Comparison of ENCODE assay signal across 25 cellular contexts in the genomic region with DNA sequence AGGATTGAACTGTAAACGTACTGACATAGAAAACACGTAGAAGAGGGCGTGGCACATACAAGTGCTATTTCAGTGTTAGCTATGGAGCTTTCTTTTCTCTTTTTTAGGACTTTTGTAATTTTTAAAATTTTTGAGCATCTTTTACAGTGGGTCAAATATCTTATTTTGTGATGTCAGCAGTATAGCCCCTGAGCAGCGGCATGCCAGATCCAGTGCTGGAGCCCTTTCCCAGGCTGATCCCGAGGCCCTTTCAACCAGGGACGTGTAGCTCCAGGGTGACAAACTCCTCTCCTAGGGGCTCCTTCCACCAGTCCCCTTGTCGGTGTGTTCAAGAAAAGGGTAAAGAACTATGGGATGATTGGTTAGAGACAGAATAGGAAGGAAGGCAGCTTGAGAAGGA.
DNase-seq lines count a peak whose midpoint lies in the region; ATAC-seq, FAIRE-seq and TF ChIP-seq lines count a peak whose summit lies in the region.
"Had no signal": no experiment of that assay in that cellular context is flagged by ENCODE, and none has a peak within 500 bp of the region (broad histone marks: within the 10 kb centered on the region; RNA-seq: fewer than 3 reads in every experiment).

No MANE protein-coding gene starts in this region.

- POLR2A ChIA-PET in HepG2 (lab: Yijun Ruan, JAX), result no interaction called here

- no peak overlapping the region for H3K4ac ChIP-seq in neuronal stem cell (ENCODE audit: low read length)

- DNase-seq in HepG2 (ENCODE audit: low spot score), result no peak
- no peak for DNase-seq in right lobe of liver
- no peak for DNase-seq in neuronal stem cell (ENCODE audit: low spot score)
- no peak for DNase-seq in iPS-NIHi11 (ENCODE audit: low spot score)
- DNase-seq: 8988T; ACHN; BE2C; C1 segment of cervical spinal cord; CD4-positive, alpha-beta memory T cell; CD4-positive, CD25-positive, alpha-beta regulatory T cell; CD8-positive, alpha-beta memory T cell; COR-L47; DMS 273 treated with DMSO at 0.1 percent for 48 hours; DMS153; DMS53; DMS79; DND-41; EL; GDM1 had no signal

- no peak overlapping the region for H3K9ac ChIP-seq in HepG2 (ENCODE audit: insufficient read depth, low read depth, low read length)
- no peak overlapping the region for H3K9ac ChIP-seq in neuronal stem cell (ENCODE audit: low read depth, low read length, poor library complexity)
- H3K9ac ChIP-seq: BLaER1 had no signal

- H3K4me2 ChIP-seq in HepG2 (ENCODE audit: low read depth, low read length), result no peak overlapping the region
- no peak overlapping the region for H3K4me2 ChIP-seq in neuronal stem cell (ENCODE audit: insufficient read depth, low read length, poor library complexity, severe bottlenecking)
- H3K4me2 ChIP-seq: BLaER1 had no signal

- no peak overlapping the region for H2AK5ac ChIP-seq in neuronal stem cell (ENCODE audit: low read depth, low read length)

- H3K4me3 ChIP-seq in HepG2 (replicated peaks in 1 of 3; ENCODE audit: insufficient read depth in 1 of 3, low read depth in 2 of 3, low read length in 3 of 3), result no peak overlapping the region
- no peak overlapping the region for H3K4me3 ChIP-seq in right lobe of liver
- H3K4me3 ChIP-seq in neuronal stem cell (ENCODE audit: low read length in 2 of 2), result no peak overlapping the region
- H3K4me3 ChIP-seq: BLaER1, GM12878 had no signal

- no peak overlapping the region for H2AFZ ChIP-seq in HepG2 (ENCODE audit: low read length)
- H2AFZ ChIP-seq in neuronal stem cell (ENCODE audit: low read length), result no peak overlapping the region

- intact Hi-C loops in HepG2 (cut with micrococcal nuclease; ENCODE audit: unreplicated experiment) (no loop called here), right lobe of liver (cut with DNase I) (no loop called here)

- no peak overlapping the region for H3K23ac ChIP-seq in neuronal stem cell (ENCODE audit: low read depth, low read length, poor library complexity)

- TF ChIP-seq POLR2A in HepG2 (IDR thresholded peaks at IDR 0.05; ENCODE audit: insufficient read depth in 1 of 2, low read depth in 2 of 2, low read length in 2 of 2) (no peak), right lobe of liver (IDR thresholded peaks at IDR 0.05) (no peak)

- no peaks in the 10 kb centered on the region for H3K79me1 ChIP-seq in neuronal stem cell (ENCODE audit: low read depth, low read length)

- FAIRE-seq in HepG2 (lab: Jason Lieb, UNC), result no peak
- FAIRE-seq: A204.1, GM12878, GM12892, GM18507 had no signal

- H3K18ac ChIP-seq in neuronal stem cell (ENCODE audit: low read length), result no peak overlapping the region

- no peak overlapping the region for H2BK12ac ChIP-seq in neuronal stem cell (ENCODE audit: low read length)

- CTCF ChIA-PET in HepG2 (lab: Yijun Ruan, JAX; ENCODE audit: low intra/inter-chr PET ratio, low total read pairs), result no interaction called here

- no peaks in the 10 kb centered on the region for H4K20me1 ChIP-seq in HepG2 (ENCODE audit: insufficient read depth, low read length)
- H4K20me1 ChIP-seq: BLaER1 had no signal

- WGBS in HepG2 (ENCODE audit: low lambda C conversion rate), result 12% methylated on average over 7 of the region's 7 CpGs
- 51% methylated on average over 7 of the region's 7 CpGs for WGBS in right lobe of liver (ENCODE audit: insufficient coverage, low coverage, low lambda C conversion rate, missing lambda C conversion rate)
- no CpG with 5 or more reads among the region's 7 CpGs for WGBS in neuronal stem cell (ENCODE audit: extremely low coverage in 2 of 2, insufficient read length in 2 of 2, insufficient replicate concordance in 1 of 2), 2 donors

- TF ChIP-seq CTCF in HepG2 (CRISPR knock-in tag; IDR thresholded peaks at IDR 0.05) (no peak), right lobe of liver (IDR thresholded peaks at IDR 0.05) (no peak)

- no peaks in the 10 kb centered on the region for H3K79me2 ChIP-seq in HepG2 (ENCODE audit: insufficient read depth, low read length)

- in situ Hi-C loops in HepG2 (cut with HindIII; ENCODE audit: extremely low pct_ligation_motif_present, low pct_unique_long_range_greater_than_20kb), result loop anchor here (25.0 kb wide), 1 partner anchor 285 kb away; no protein-coding TSS in a partner anchor

- H2BK120ac ChIP-seq in neuronal stem cell (ENCODE audit: low read depth, low read length), result no peak overlapping the region

- H3K27ac ChIP-seq in HepG2 (ENCODE audit: extremely low read length, insufficient read depth, low read length) (no peak overlapping the region), right lobe of liver (no peak overlapping the region), neuronal stem cell (replicated peaks; ENCODE audit: low read length) (no peak overlapping the region)
- H3K27ac ChIP-seq: BLaER1 had no signal

- no TSS peak for BruUV-seq in HepG2 (replicated peaks; lab: Mats Ljungman, UMichigan)

- TF ChIP-seq RAD21 in HepG2 (CRISPR knock-in tag; IDR thresholded peaks at IDR 0.05), result no peak

- H2BK15ac ChIP-seq in neuronal stem cell (ENCODE audit: low read length), result no peak overlapping the region

- peak overlapping the region; percentile 39 for H3K14ac ChIP-seq in neuronal stem cell (ENCODE audit: low read length)

- no peaks in the 10 kb centered on the region for H3K36me3 ChIP-seq in HepG2 (replicated peaks in 1 of 2; ENCODE audit: control insufficient read depth in 1 of 2, insufficient read depth in 2 of 2, low read length in 2 of 2)
- H3K36me3 ChIP-seq in right lobe of liver, result no peaks in the 10 kb centered on the region
- H3K36me3 ChIP-seq in neuronal stem cell (replicated peaks in 1 of 2; ENCODE audit: control insufficient read depth in 2 of 2, insufficient read depth in 2 of 2, low read length in 2 of 2), result no peaks in the 10 kb centered on the region
- H3K36me3 ChIP-seq: BE2C, BLaER1 had no signal

- H4K8ac ChIP-seq in neuronal stem cell (ENCODE audit: low read depth, low read length), result no peak overlapping the region

- H3K9me3 ChIP-seq in HepG2 (ENCODE audit: low read length) (no peaks in the 10 kb centered on the region), right lobe of liver (no peaks in the 10 kb centered on the region), neuronal stem cell (replicated peaks in 1 of 2; ENCODE audit: control insufficient read depth in 2 of 2, insufficient read depth in 1 of 2, low read depth in 1 of 2, low read length in 2 of 2) (no peaks in the 10 kb centered on the region)
- H3K9me3 ChIP-seq: BLaER1 had no signal

- H3K27me3 ChIP-seq in HepG2 (ENCODE audit: control insufficient read depth in 1 of 2, insufficient read depth in 2 of 2, low read length in 2 of 2) (no peaks in the 10 kb centered on the region), right lobe of liver (no peaks in the 10 kb centered on the region), neuronal stem cell (ENCODE audit: control insufficient read depth in 3 of 3, insufficient read depth in 3 of 3, low read depth in 1 of 3, low read length in 3 of 3) (no peaks in the 10 kb centered on the region)
- H3K27me3 ChIP-seq: BE2C, BLaER1 had no signal

- no peak overlapping the region for H2BK5ac ChIP-seq in neuronal stem cell (ENCODE audit: low read length)

- H4K91ac ChIP-seq in neuronal stem cell (ENCODE audit: low read depth, low read length, poor library complexity), result no peak overlapping the region

- ATAC-seq in HepG2 (no peak), right lobe of liver (no peak), HG02884 (IDR thresholded peaks at IDR 0.05; ENCODE audit: unreplicated experiment) (no peak)
- ATAC-seq: GM12878 had no signal

- TF ChIP-seq EP300 in HepG2 (IDR thresholded peaks at IDR 0.05; ENCODE audit: low read depth in 2 of 2, low read length in 2 of 2) (no peak), HepG2 (CRISPR knock-in tag; IDR thresholded peaks at IDR 0.05; ENCODE audit: borderline replicate concordance) (no peak)

- H3K4me1 ChIP-seq in HepG2 (ENCODE audit: insufficient read depth, low read length) (no peaks in the 10 kb centered on the region), right lobe of liver (no peaks in the 10 kb centered on the region), neuronal stem cell (ENCODE audit: control insufficient read depth in 2 of 2, insufficient read depth in 1 of 2, low read depth in 1 of 2, low read length in 2 of 2) (no peaks in the 10 kb centered on the region)
- H3K4me1 ChIP-seq: BE2C, BLaER1 had no signal

TF ChIP-seq in HepG2, 621 proteins besides CTCF, POLR2A, EP300 and RAD21:
- peak in 1 of 2 experiments; percentile 65; a peak in 2 of 4 replicates for TF ChIP-seq MAFK (conservative IDR thresholded peaks at IDR 0.05 in 1 of 2, IDR thresholded peaks at IDR 0.05 in 1 of 2; ENCODE audit: low read length in 2 of 2)
- no peak for TF ChIP-seq ZNF460 (CRISPR knock-in tag; IDR thresholded peaks at IDR 0.05; ENCODE audit: borderline replicate concordance)
- peak; percentile 45; the same call in 1 of the 2 replicates for TF ChIP-seq MAFF (IDR thresholded peaks at IDR 0.05; ENCODE audit: low read depth, low read length)
TF ChIP-seq in HepG2: peak in this region for 2.
